In the genomic region with DNA sequence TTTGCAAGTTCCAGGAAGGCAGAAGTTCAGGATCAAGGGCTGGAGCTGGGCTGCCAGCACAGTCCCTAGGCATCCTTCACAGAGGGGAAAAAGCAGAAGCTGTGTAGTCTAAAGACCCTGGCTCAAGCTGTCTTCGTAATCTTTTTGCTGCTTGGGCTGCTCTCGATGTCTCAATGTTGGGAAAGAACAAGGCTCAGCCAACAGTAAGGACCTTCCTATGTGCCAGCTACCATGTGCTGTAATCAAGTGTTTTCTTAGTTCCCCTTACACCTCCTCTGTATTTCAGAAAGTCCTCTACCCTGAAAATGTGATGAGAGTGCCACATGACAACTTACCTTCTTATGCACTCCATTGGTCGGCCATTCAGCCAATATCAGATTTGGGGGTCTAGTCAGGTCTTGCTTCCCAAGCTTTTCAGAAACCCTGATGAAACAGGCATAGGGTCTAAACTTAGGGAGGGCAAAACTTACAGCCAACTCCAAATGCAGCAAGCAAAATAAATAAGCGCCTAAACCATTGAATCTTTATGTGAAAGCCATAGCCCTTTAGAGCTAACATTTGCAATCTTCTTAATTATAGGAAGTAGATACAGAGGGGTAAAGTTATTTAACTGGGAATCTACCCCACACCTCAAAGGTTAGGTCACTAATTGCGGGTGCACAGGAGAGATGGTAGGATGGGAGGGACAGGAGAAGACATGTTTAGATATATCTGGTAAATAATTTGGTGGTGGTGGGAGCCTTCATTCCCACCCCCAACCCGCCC, we compare ENCODE assay signal across 8 cellular contexts. TPM values are rescaled to one million over a fixed set of nuclear protein-coding genes. Genes with fewer than 3 reads are reported as not detected.
DNase-seq lines count a peak whose midpoint lies in the region; ATAC-seq and TF ChIP-seq lines count a peak whose summit lies in the region.

No MANE protein-coding gene starts in this region.

- H3K9me3 Mint-ChIP-seq in type B pancreatic cell = peaks cover 4% of the 10 kb centered on the region

- peak overlapping the region; percentile 34 for H3K27ac Mint-ChIP-seq in T-helper 17 cell
- H3K27ac Mint-ChIP-seq in type B pancreatic cell = peak overlapping the region; percentile 94

- H3K27me3 Mint-ChIP-seq in T-helper 17 cell (no peaks in the 10 kb centered on the region), type B pancreatic cell (no peaks in the 10 kb centered on the region)

- H3K9me3 ChIP-seq in T-helper 17 cell (ENCODE audit: control insufficient read depth, low read length, poor library complexity, severe bottlenecking) = no peaks in the 10 kb centered on the region
- H3K9me3 ChIP-seq in right cardiac atrium (ENCODE audit: control insufficient read depth, low read length) = no peaks in the 10 kb centered on the region

- H3K4me1 Mint-ChIP-seq in T-helper 17 cell (peaks cover 30% of the 10 kb centered on the region), type B pancreatic cell (ENCODE audit: unreplicated experiment) (peaks cover 32% of the 10 kb centered on the region)

- peak; percentile 26 for ATAC-seq in GM18499 (IDR thresholded peaks at IDR 0.05; ENCODE audit: insufficient read depth, unreplicated experiment)
- peak; percentile 9 for ATAC-seq in HG02798 (IDR thresholded peaks at IDR 0.05; ENCODE audit: poor library complexity, unreplicated experiment)
- ATAC-seq in T-helper 17 cell = no peak
- ATAC-seq in right cardiac atrium = no peak
- no peak for ATAC-seq in HG02981 (IDR thresholded peaks at IDR 0.05; ENCODE audit: unreplicated experiment)
- ATAC-seq in HG03039 (IDR thresholded peaks at IDR 0.05; ENCODE audit: unreplicated experiment) = no peak

- no peak for TF ChIP-seq CTCF in type B pancreatic cell (conservative IDR thresholded peaks at IDR 0.05)

- peaks cover 5% of the 10 kb centered on the region for H3K4me1 ChIP-seq in right cardiac atrium (ENCODE audit: control insufficient read depth, insufficient read depth, low read length)

- no peaks in the 10 kb centered on the region for H3K27me3 ChIP-seq in right cardiac atrium (ENCODE audit: control insufficient read depth, insufficient read depth)

- intact Hi-C loops in right cardiac atrium (cut with DNase I) = loop anchor here in 3 of 4 donors (5.0 to 10.0 kb wide), 4 partner anchors 51 to 461 kb away; partner anchors contain the start of gene ARL8B (in 2 of the 3)

- H3K4me3 ChIP-seq in right cardiac atrium (ENCODE audit: low read length) = peak overlapping the region; percentile 53

- H3K4me3 Mint-ChIP-seq in T-helper 17 cell (peak overlapping the region; percentile 98), type B pancreatic cell (peak overlapping the region; percentile 97)

- H3K36me3 Mint-ChIP-seq in T-helper 17 cell (ENCODE audit: low read depth) (peaks cover 8% of the 10 kb centered on the region), type B pancreatic cell (peaks cover 16% of the 10 kb centered on the region)

- peak overlapping the region; percentile 36 for H3K27ac ChIP-seq in right cardiac atrium (ENCODE audit: low read length)

- DNase-seq in T-helper 17 cell (no peak), right cardiac atrium (peak in 1 of 3 donors; percentile 54), type B pancreatic cell (ENCODE audit: extremely low spot score, unreplicated experiment) (no peak), DMS114 treated with DMSO at 0.1 percent for 48 hours (lab: John Stamatoyannopoulos, UW; ENCODE audit: unreplicated experiment) (no peak)

- 50% methylated on average over 6 of the region's 6 CpGs for WGBS in right cardiac atrium

RNA-seq across cellular contexts. Expression of gene EDEM1, which starts 1.2 kb away (rescaled TPM):
- total RNA-seq in T-helper 17 cell (100 to 1,000 TPM; 109 to 111 TPM), right cardiac atrium (10 to 100 TPM in 3 of 4 donors, 1 to 10 TPM in 1; 8.0 to 16.6 (median 10.4) TPM), type B pancreatic cell (ENCODE audit: low replicate concordance) (20.2 and 35.1 TPM in 2 replicates)
- polyA plus RNA-seq in right cardiac atrium = 3.6 TPM

Comparison
In these comparisons a context has a peak if more than half of its experiments do, and no peak if none do; other contexts are left out.
1. ATAC-seq: peak in GM18499 (single experiment) and HG02798 (single experiment); none in T-helper 17 cell (single experiment), right cardiac atrium (0 of 2), HG02981 (single experiment) and HG03039 (single experiment).